In the genomic region with DNA sequence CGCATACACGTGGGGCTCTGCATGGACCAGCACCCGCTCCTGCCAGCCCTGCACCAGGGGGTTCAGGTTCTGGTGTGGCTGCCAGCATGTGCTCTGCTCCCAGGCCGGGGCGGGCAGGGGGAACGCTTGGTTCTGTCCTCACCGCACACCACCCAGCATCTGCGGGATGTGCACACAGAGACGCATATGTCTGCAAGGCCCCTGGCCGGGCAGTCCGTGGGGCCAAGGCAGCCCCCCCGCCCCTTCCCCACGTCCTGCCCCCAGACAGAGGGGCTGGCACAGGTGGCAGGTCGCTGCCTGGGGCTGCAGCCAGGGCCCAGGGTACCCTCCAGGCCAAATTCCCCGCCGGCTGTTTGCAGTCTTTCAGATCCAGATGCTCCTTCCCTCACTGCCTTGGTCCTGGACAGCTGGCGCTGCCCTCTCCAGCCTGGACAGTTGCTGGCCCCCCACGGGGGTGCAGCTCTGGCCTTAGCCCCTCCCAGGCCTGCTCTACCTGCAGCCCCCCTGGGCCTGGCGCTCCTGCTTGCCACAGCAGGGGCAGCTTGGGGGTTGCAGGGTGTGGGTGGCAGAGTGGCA, we compare ENCODE assay signal across 22 cellular contexts. TPM values are rescaled to one million over a fixed set of nuclear protein-coding genes. Genes with fewer than 3 reads are reported as not detected.
DNase-seq lines count a peak whose midpoint lies in the region; ATAC-seq and TF ChIP-seq lines count a peak whose summit lies in the region.
"Had no signal": no experiment of that assay in that cellular context is flagged by ENCODE, and none has a peak within 500 bp of the region (broad histone marks: within the 10 kb centered on the region; RNA-seq: fewer than 3 reads in every experiment).

No MANE protein-coding gene starts in this region.

- no peaks in the 10 kb centered on the region for H3K9me3 ChIP-seq in H9 (ENCODE audit: control insufficient read depth, low read depth, low read length)
- H3K9me3 ChIP-seq in left ventricle myocardium inferior (replicated peaks), result no peaks in the 10 kb centered on the region
- H3K9me3 ChIP-seq: left lung, ovary, SJSA1, tibial artery had no signal

- peaks cover 3% of the 10 kb centered on the region for H3K27me3 Mint-ChIP-seq in activated CD4-positive, alpha-beta T cell treated with anti-CD3 and anti-CD28 coated beads, Interleukin-2, amount 10 ng/mL, durations not matched to agents 7 days and 5 days
- H3K27me3 Mint-ChIP-seq in activated CD4-positive, alpha-beta T cell treated with anti-CD3 and anti-CD28 coated beads, Interleukin-2, amount 10 ng/mL, durations not matched to agents 24 days and 14 days, result peaks cover 4% of the 10 kb centered on the region
- peaks cover 4% of the 10 kb centered on the region for H3K27me3 Mint-ChIP-seq in H9 (ENCODE audit: low read depth)
- H3K27me3 Mint-ChIP-seq in stimulated activated memory B cell treated with anti-CD40 and anti-IgM and Interleukin-4, amounts not matched to agents 10 μg/mL and 1 μg/mL and 100 μg/mL, for 72 hours, result peaks cover 10% of the 10 kb centered on the region

- no peak overlapping the region for H4K5ac ChIP-seq in H9 (ENCODE audit: insufficient read length, low read depth, low read length)

- H3K4me3 Mint-ChIP-seq in activated CD4-positive, alpha-beta T cell treated with anti-CD3 and anti-CD28 coated beads, Interleukin-2, amount 10 ng/mL, durations not matched to agents 7 days and 5 days, result no peak overlapping the region
- H3K4me3 Mint-ChIP-seq in activated CD4-positive, alpha-beta T cell treated with anti-CD3 and anti-CD28 coated beads, Interleukin-2, amount 10 ng/mL, durations not matched to agents 24 days and 14 days, result no peak overlapping the region
- H3K4me3 Mint-ChIP-seq in H9, result no peak overlapping the region
- no peak overlapping the region for H3K4me3 Mint-ChIP-seq in stimulated activated memory B cell treated with anti-CD40 and anti-IgM and Interleukin-4, amounts not matched to agents 10 μg/mL and 1 μg/mL and 100 μg/mL, for 72 hours

- no peak overlapping the region for H3K4me3 ChIP-seq in left ventricle myocardium inferior
- H3K4me3 ChIP-seq: left lung, ovary, SJSA1, skin epidermis, tibial artery had no signal

- no peak overlapping the region for H2AFZ ChIP-seq in H9 (ENCODE audit: low read length)

- H3K27ac Mint-ChIP-seq in activated CD4-positive, alpha-beta T cell treated with anti-CD3 and anti-CD28 coated beads, Interleukin-2, amount 10 ng/mL, durations not matched to agents 7 days and 5 days, result peak overlapping the region; percentile 83
- H3K27ac Mint-ChIP-seq in activated CD4-positive, alpha-beta T cell treated with anti-CD3 and anti-CD28 coated beads, Interleukin-2, amount 10 ng/mL, durations not matched to agents 24 days and 14 days, result no peak overlapping the region
- H3K27ac Mint-ChIP-seq in H9, result no peak overlapping the region
- H3K27ac Mint-ChIP-seq in stimulated activated memory B cell treated with anti-CD40 and anti-IgM and Interleukin-4, amounts not matched to agents 10 μg/mL and 1 μg/mL and 100 μg/mL, for 72 hours, result peak overlapping the region; percentile 79
- H3K27ac Mint-ChIP-seq: CD8-positive, alpha-beta T cell had no signal

- H3K23me2 ChIP-seq in H9 (ENCODE audit: insufficient read length, low read depth, low read length, poor library complexity, severe bottlenecking), result no peaks in the 10 kb centered on the region

- H3K14ac ChIP-seq in H9 (ENCODE audit: insufficient read depth, low read length), result peak overlapping the region; percentile 57; the same call in 1 of the 2 replicates

- no peak overlapping the region for H2BK20ac ChIP-seq in H9 (ENCODE audit: low read depth, low read length, poor library complexity, severe bottlenecking)

- CTCF ChIA-PET in activated CD4-positive, alpha-beta T cell treated with anti-CD3 and anti-CD28 coated beads, Interleukin-2, amount 10 ng/mL, durations not matched to agents 7 days and 5 days (lab: Charles Lee), result no interaction called here

- POLR2A ChIA-PET in activated CD4-positive, alpha-beta T cell treated with anti-CD3 and anti-CD28 coated beads, Interleukin-2, amount 10 ng/mL, durations not matched to agents 7 days and 5 days (lab: Charles Lee), result no interaction called here

- H4K8ac ChIP-seq in H9 (replicated peaks; ENCODE audit: insufficient read length, low read depth, low read length), result no peak overlapping the region

- H3K9ac ChIP-seq in H9 (ENCODE audit: extremely low read depth, insufficient read length, low read length), result no peak overlapping the region

- H3K27ac ChIP-seq in H9 (ENCODE audit: insufficient read length, low read depth, low read length) (no peak overlapping the region), left ventricle myocardium inferior (replicated peaks) (peak overlapping the region; percentile 86)
- H3K27ac ChIP-seq: ovary, SJSA1 had no signal

- no peaks in the 10 kb centered on the region for H3K79me2 ChIP-seq in H9 (ENCODE audit: insufficient read depth, low read length)

- H3K18ac ChIP-seq in H9 (ENCODE audit: insufficient read length, low read depth, low read length), result no peak overlapping the region

- H3K56ac ChIP-seq in H9 (ENCODE audit: insufficient read length, low read depth, low read length), result no peak overlapping the region

- H3K4me1 Mint-ChIP-seq in activated CD4-positive, alpha-beta T cell treated with anti-CD3 and anti-CD28 coated beads, Interleukin-2, amount 10 ng/mL, durations not matched to agents 7 days and 5 days, result peaks cover 8% of the 10 kb centered on the region
- peaks cover 4% of the 10 kb centered on the region for H3K4me1 Mint-ChIP-seq in activated CD4-positive, alpha-beta T cell treated with anti-CD3 and anti-CD28 coated beads, Interleukin-2, amount 10 ng/mL, durations not matched to agents 24 days and 14 days
- peaks cover 2 to 10% of the 10 kb centered on the region in 2 experiments; a peak in 1 of 4 replicates for H3K4me1 Mint-ChIP-seq in H9
- peaks cover 14% of the 10 kb centered on the region for H3K4me1 Mint-ChIP-seq in stimulated activated memory B cell treated with anti-CD40 and anti-IgM and Interleukin-4, amounts not matched to agents 10 μg/mL and 1 μg/mL and 100 μg/mL, for 72 hours

- no peak overlapping the region for H2AK5ac ChIP-seq in H9 (ENCODE audit: insufficient read length, low read length)

- H3K4me1 ChIP-seq in H9 (ENCODE audit: insufficient read depth, low read length) (peaks cover 1% of the 10 kb centered on the region; the same call in 1 of the 2 replicates), left ventricle myocardium inferior (peaks cover 70% of the 10 kb centered on the region)

- H3K4ac ChIP-seq in H9 (ENCODE audit: low read depth, low read length), result no peak overlapping the region

- no peaks in the 10 kb centered on the region for H3K36me3 ChIP-seq in left ventricle myocardium inferior
- H3K36me3 ChIP-seq: left lung, ovary, SJSA1, tibial artery had no signal

- no peak overlapping the region for H3K23ac ChIP-seq in H9 (ENCODE audit: insufficient read length, low read depth, low read length)

- no peak for TF ChIP-seq CTCF in H9 (conservative IDR thresholded peaks at IDR 0.05)
- TF ChIP-seq CTCF in left ventricle myocardium inferior (IDR thresholded peaks at IDR 0.05; ENCODE audit: borderline replicate concordance), result no peak

- no peaks in the 10 kb centered on the region for H3K9me3 Mint-ChIP-seq in activated CD4-positive, alpha-beta T cell treated with anti-CD3 and anti-CD28 coated beads, Interleukin-2, amount 10 ng/mL, durations not matched to agents 7 days and 5 days
- no peaks in the 10 kb centered on the region for H3K9me3 Mint-ChIP-seq in activated CD4-positive, alpha-beta T cell treated with anti-CD3 and anti-CD28 coated beads, Interleukin-2, amount 10 ng/mL, durations not matched to agents 24 days and 14 days
- H3K9me3 Mint-ChIP-seq in H9, result peaks cover 4 to 8% of the 10 kb centered on the region in 2 experiments; a peak in 3 of 5 replicates
- H3K9me3 Mint-ChIP-seq in stimulated activated memory B cell treated with anti-CD40 and anti-IgM and Interleukin-4, amounts not matched to agents 10 μg/mL and 1 μg/mL and 100 μg/mL, for 72 hours, result no peaks in the 10 kb centered on the region
- H3K9me3 Mint-ChIP-seq: activated naive CD4-positive, alpha-beta T cell treated with anti-CD3 and anti-CD28 coated beads, Interleukin-2, amount 50 U/mL, for 72 hours; CD8-positive, alpha-beta T cell had no signal

- H2BK120ac ChIP-seq in H9 (ENCODE audit: low read depth, low read length, poor library complexity, severe bottlenecking), result no peak overlapping the region

- ATAC-seq in stimulated activated memory B cell treated with anti-CD40 and anti-IgM and Interleukin-4, amounts not matched to agents 10 μg/mL and 1 μg/mL and 100 μg/mL, for 72 hours, result no peak
- no peak for ATAC-seq in GM18511 (IDR thresholded peaks at IDR 0.05; ENCODE audit: unreplicated experiment)
- ATAC-seq: left lung had no signal

- intact Hi-C loops in activated CD4-positive, alpha-beta T cell treated with anti-CD3 and anti-CD28 coated beads, Interleukin-2, amount 10 ng/mL, durations not matched to agents 24 days and 14 days (cut with micrococcal nuclease), result no loop called here
- intact Hi-C loops in left ventricle myocardium inferior (cut with micrococcal nuclease), result no loop called here

- H2BK5ac ChIP-seq in H9 (ENCODE audit: insufficient read length, low read length), result no peak overlapping the region

- DNase-seq in activated CD4-positive, alpha-beta T cell treated with anti-CD3 and anti-CD28 coated beads, Interleukin-2, amount 10 ng/mL, durations not matched to agents 7 days and 5 days, result no peak
- DNase-seq in activated CD4-positive, alpha-beta T cell treated with anti-CD3 and anti-CD28 coated beads, Interleukin-2, amount 10 ng/mL, durations not matched to agents 24 days and 14 days, result no peak
- DNase-seq in H9, result peak; percentile 26
- DNase-seq in left ventricle myocardium inferior, result peak; percentile 11
- no peak for DNase-seq in DMS 273 treated with DMSO at 0.1 percent for 48 hours (lab: John Stamatoyannopoulos, UW)
- DNase-seq in NCI-H526 (lab: John Stamatoyannopoulos, UW), result no peak
- DNase-seq: effector CD8-positive, alpha-beta T cell; GOT3; hippocampal formation; NCI-H1694 treated with DMSO at 0.1 percent for 48 hours; NCI-H446; stimulated activated CD4-positive, alpha-beta T cell treated with anti-CD3 and anti-CD28 coated beads, Interleukin-4, amount 100 ng/mL, for 4 hours had no signal

- no peaks in the 10 kb centered on the region for H3K27me3 ChIP-seq in H9 (ENCODE audit: insufficient read depth, low read length)
- H3K27me3 ChIP-seq in left ventricle myocardium inferior (ENCODE audit: low read depth), result peaks cover 30% of the 10 kb centered on the region
- H3K27me3 ChIP-seq: ovary, SJSA1 had no signal

- WGBS in H9 (ENCODE audit: extremely low coverage, insufficient read length, low lambda C conversion rate), result no CpG with 5 or more reads among the region's 19 CpGs

- H3K36me3 Mint-ChIP-seq in activated CD4-positive, alpha-beta T cell treated with anti-CD3 and anti-CD28 coated beads, Interleukin-2, amount 10 ng/mL, durations not matched to agents 7 days and 5 days (ENCODE audit: low read depth), result no peaks in the 10 kb centered on the region
- no peaks in the 10 kb centered on the region for H3K36me3 Mint-ChIP-seq in activated CD4-positive, alpha-beta T cell treated with anti-CD3 and anti-CD28 coated beads, Interleukin-2, amount 10 ng/mL, durations not matched to agents 24 days and 14 days (ENCODE audit: low read depth)
- H3K36me3 Mint-ChIP-seq in H9 (ENCODE audit: insufficient read depth in 1 of 3, low read depth in 3 of 3), result no peaks in the 10 kb centered on the region
- H3K36me3 Mint-ChIP-seq in stimulated activated memory B cell treated with anti-CD40 and anti-IgM and Interleukin-4, amounts not matched to agents 10 μg/mL and 1 μg/mL and 100 μg/mL, for 72 hours, result no peaks in the 10 kb centered on the region
- H3K36me3 Mint-ChIP-seq: activated naive CD4-positive, alpha-beta T cell treated with anti-CD3 and anti-CD28 coated beads, Interleukin-2, amount 50 U/mL, for 72 hours; CD8-positive, alpha-beta T cell had no signal

- no peak overlapping the region for H2BK12ac ChIP-seq in H9 (ENCODE audit: insufficient read length, low read depth, low read length)

- no peak overlapping the region for H4K91ac ChIP-seq in H9 (ENCODE audit: insufficient read length, low read depth, low read length)

- H3K79me1 ChIP-seq in H9 (ENCODE audit: insufficient read depth, low read depth, low read length, poor library complexity, severe bottlenecking), result no peaks in the 10 kb centered on the region

- H2BK15ac ChIP-seq in H9 (ENCODE audit: low read depth, low read length), result no peak overlapping the region

- H3T11ph ChIP-seq in H9 (ENCODE audit: low read length), result no peak overlapping the region

- no peak overlapping the region for H3K4me2 ChIP-seq in H9 (ENCODE audit: insufficient read depth, insufficient read length, low read length)

- no peaks in the 10 kb centered on the region for H4K20me1 ChIP-seq in H9 (ENCODE audit: control insufficient read depth, insufficient read depth, insufficient read length)

RNA-seq across cellular contexts. Expression of a gene that starts 18.0 kb away (rescaled TPM):
- under 1 TPM; 0.32 to 0.44 TPM for total RNA-seq in activated CD4-positive, alpha-beta T cell treated with anti-CD3 and anti-CD28 coated beads, Interleukin-2, amount 10 ng/mL, durations not matched to agents 7 days and 5 days
- total RNA-seq in activated CD4-positive, alpha-beta T cell treated with anti-CD3 and anti-CD28 coated beads, Interleukin-2, amount 10 ng/mL, durations not matched to agents 24 days and 14 days, result 12.9 and 13.4 TPM in 2 replicates
- 22.8 and 23.8 TPM in 2 replicates for total RNA-seq in H9 (2021)
- 5.1 TPM for total RNA-seq in left ventricle myocardium inferior
- total RNA-seq: fibroblast of lung had no signal

RNA-seq across cellular contexts. Expression of a gene that starts 42.5 kb away (rescaled TPM):
- 1 to 10 TPM; 6.0 to 7.1 TPM for total RNA-seq in activated CD4-positive, alpha-beta T cell treated with anti-CD3 and anti-CD28 coated beads, Interleukin-2, amount 10 ng/mL, durations not matched to agents 7 days and 5 days
- total RNA-seq in activated CD4-positive, alpha-beta T cell treated with anti-CD3 and anti-CD28 coated beads, Interleukin-2, amount 10 ng/mL, durations not matched to agents 24 days and 14 days, result 10.3 and 11.4 TPM in 2 replicates
- 5.9 and 6.2 TPM in 2 replicates for total RNA-seq in H9 (2021)
- total RNA-seq in left ventricle myocardium inferior, result 16.3 TPM

Comparison
In these comparisons a context has a peak if more than half of its experiments do, and no peak if none do; other contexts are left out.
1. H3K27ac Mint-ChIP-seq: peak in activated CD4-positive, alpha-beta T cell treated with anti-CD3 and anti-CD28 coated beads, Interleukin-2, amount 10 ng/mL, durations not matched to agents 7 days and 5 days (single experiment) and stimulated activated memory B cell treated with anti-CD40 and anti-IgM and Interleukin-4, amounts not matched to agents 10 μg/mL and 1 μg/mL and 100 μg/mL, for 72 hours (single experiment); none in activated CD4-positive, alpha-beta T cell treated with anti-CD3 and anti-CD28 coated beads, Interleukin-2, amount 10 ng/mL, durations not matched to agents 24 days and 14 days (single experiment) and H9 (0 of 3).
2. DNase-seq: peak in H9 (single experiment) and left ventricle myocardium inferior (single experiment); none in activated CD4-positive, alpha-beta T cell treated with anti-CD3 and anti-CD28 coated beads, Interleukin-2, amount 10 ng/mL, durations not matched to agents 7 days and 5 days (single experiment), activated CD4-positive, alpha-beta T cell treated with anti-CD3 and anti-CD28 coated beads, Interleukin-2, amount 10 ng/mL, durations not matched to agents 24 days and 14 days (single experiment), DMS 273 treated with DMSO at 0.1 percent for 48 hours (single experiment) and NCI-H526 (0 of 2).